8 cellular contexts compared by ENCODE assay signal in the genomic region with DNA sequence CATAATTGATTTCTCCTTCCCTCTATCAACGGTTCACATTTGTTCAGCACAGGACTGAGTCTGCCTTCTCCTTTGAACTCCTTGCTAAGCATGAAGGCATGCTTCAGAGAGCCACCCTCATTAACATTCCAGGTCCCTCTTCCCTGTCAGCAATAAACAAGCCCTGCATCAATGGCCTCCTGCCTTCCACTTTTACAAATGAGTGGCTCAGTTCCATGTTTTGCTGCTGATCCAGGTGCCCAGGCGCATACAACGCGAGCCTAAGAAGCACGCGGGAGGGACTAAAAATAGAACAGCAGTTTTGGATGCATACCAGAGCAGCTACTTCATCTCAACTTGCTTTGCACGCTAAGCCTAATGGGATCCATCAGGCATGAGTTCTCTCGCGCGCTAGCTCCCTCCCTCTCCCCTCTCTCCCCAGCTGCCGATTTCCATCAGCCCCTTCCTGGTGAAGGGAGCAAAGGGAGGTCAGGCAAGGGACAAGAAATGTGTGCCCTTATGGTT. TPM values are rescaled to one million over a fixed set of nuclear protein-coding genes. Genes with fewer than 3 reads are reported as not detected.
DNase-seq lines count a peak whose midpoint lies in the region; ATAC-seq and TF ChIP-seq lines count a peak whose summit lies in the region.

No MANE protein-coding gene starts in this region.

- no peaks in the 10 kb centered on the region for H3K27me3 Mint-ChIP-seq in neural crest cell (ENCODE audit: low read depth)
- no peaks in the 10 kb centered on the region for H3K27me3 Mint-ChIP-seq in stimulated activated naive CD8-positive, alpha-beta T cell treated with anti-CD3 and anti-CD28 coated beads, Interleukin-15, amount 100 ng/mL, for 72 hours

- peaks cover 50% of the 10 kb centered on the region for H3K4me1 Mint-ChIP-seq in neural crest cell
- H3K4me1 Mint-ChIP-seq in stimulated activated naive CD8-positive, alpha-beta T cell treated with anti-CD3 and anti-CD28 coated beads, Interleukin-15, amount 100 ng/mL, for 72 hours = peaks cover 6% of the 10 kb centered on the region

- H3K4me3 Mint-ChIP-seq in neural crest cell = peak overlapping the region; percentile 49
- no peak overlapping the region for H3K4me3 Mint-ChIP-seq in stimulated activated naive CD8-positive, alpha-beta T cell treated with anti-CD3 and anti-CD28 coated beads, Interleukin-15, amount 100 ng/mL, for 72 hours

- DNase-seq in HFF-Myc (ENCODE audit: extremely low read depth, low read depth) (peak; percentile 99), RWPE1 (ENCODE audit: low spot score) (peak; percentile 70), fibroblast of peridontal ligament (ENCODE audit: extremely low read depth) (peak; percentile 99), neural crest cell (ENCODE audit: low read depth, low spot score) (no peak)
- DNase-seq in stimulated activated naive CD8-positive, alpha-beta T cell treated with anti-CD3 and anti-CD28 coated beads, Interleukin-15, amount 100 ng/mL, for 72 hours = no peak
- DNase-seq in activated CD4-positive, CD25-positive, alpha-beta regulatory T cell treated with anti-CD3 and anti-CD28 coated beads, Interleukin-2, amount 50 U/mL, for 72 hours = no peak

- peak overlapping the region; percentile 81 for H3K27ac ChIP-seq in RWPE1

- H3K9me3 Mint-ChIP-seq in neural crest cell = no peaks in the 10 kb centered on the region
- H3K9me3 Mint-ChIP-seq in stimulated activated naive CD8-positive, alpha-beta T cell treated with anti-CD3 and anti-CD28 coated beads, Interleukin-15, amount 100 ng/mL, for 72 hours = no peaks in the 10 kb centered on the region

- H3K36me3 Mint-ChIP-seq in neural crest cell (ENCODE audit: low read depth) = no peaks in the 10 kb centered on the region

- no peak for ATAC-seq in stimulated activated naive CD8-positive, alpha-beta T cell treated with anti-CD3 and anti-CD28 coated beads, Interleukin-15, amount 100 ng/mL, for 72 hours
- ATAC-seq in GM21825 (IDR thresholded peaks at IDR 0.05; ENCODE audit: unreplicated experiment) (no peak), HG03457 (IDR thresholded peaks at IDR 0.05; ENCODE audit: unreplicated experiment) (no peak)

- peak overlapping the region; percentile 14 for H3K27ac Mint-ChIP-seq in neural crest cell (ENCODE audit: unreplicated experiment)
- H3K27ac Mint-ChIP-seq in stimulated activated naive CD8-positive, alpha-beta T cell treated with anti-CD3 and anti-CD28 coated beads, Interleukin-15, amount 100 ng/mL, for 72 hours = peak overlapping the region in 1 of 2 donors; percentile 62

- H3K4me3 ChIP-seq in HFF-Myc (replicated peaks; ENCODE audit: low read depth, low read length) = no peak overlapping the region

- TF ChIP-seq CTCF in HFF-Myc (IDR thresholded peaks at IDR 0.05; ENCODE audit: low read depth, low read length, missing control alignments) (no peak), RWPE1 (conservative IDR thresholded peaks at IDR 0.05; ENCODE audit: low read depth) (no peak), neural crest cell (conservative IDR thresholded peaks at IDR 0.05) (no peak)

- POLR2A ChIA-PET in RWPE1 (lab: Yijun Ruan, JAX; ENCODE audit: low non-redundant PET) = no interaction called here

- CTCF ChIA-PET in RWPE1 (lab: Yijun Ruan, JAX) = no interaction called here

RNA-seq across cellular contexts. Expression of a gene that starts 53.4 kb away (rescaled TPM):
- total RNA-seq in neural crest cell = 1.8 and 2.4 TPM in 2 replicates

Comparison
In these comparisons a context has a peak if more than half of its experiments do, and no peak if none do; other contexts are left out.
1. DNase-seq: peak in HFF-Myc (single experiment), RWPE1 (single experiment) and fibroblast of peridontal ligament (single experiment); none in neural crest cell (single experiment), stimulated activated naive CD8-positive, alpha-beta T cell treated with anti-CD3 and anti-CD28 coated beads, Interleukin-15, amount 100 ng/mL, for 72 hours (0 of 2) and activated CD4-positive, CD25-positive, alpha-beta regulatory T cell treated with anti-CD3 and anti-CD28 coated beads, Interleukin-2, amount 50 U/mL, for 72 hours (single experiment).